ENCODE assay signal across 16 cellular contexts in genomic region chr7:122584852-122585251, GRCh38.
DNase-seq lines count a peak whose midpoint lies in the region; ATAC-seq and TF ChIP-seq lines count a peak whose summit lies in the region.
"Had no signal": no experiment of that assay in that cellular context is flagged by ENCODE, and none has a peak within 500 bp of the region (broad histone marks: within the 10 kb centered on the region; RNA-seq: fewer than 3 reads in every experiment).

No MANE protein-coding gene starts in this region.

- TF ChIP-seq CTCF in GM23338 (conservative IDR thresholded peaks at IDR 0.05; ENCODE audit: low read depth in 2 of 2), result no peak
- TF ChIP-seq CTCF in WTC11 (IDR thresholded peaks at IDR 0.05), result no peak
- no peak for TF ChIP-seq CTCF in hepatocyte (IDR thresholded peaks at IDR 0.05; ENCODE audit: poor library complexity)

- H3K36me3 ChIP-seq in GM23338 (ENCODE audit: insufficient read depth), result no peaks in the 10 kb centered on the region
- H3K36me3 ChIP-seq in hepatocyte (replicated peaks; ENCODE audit: insufficient read depth, low read depth), result no peaks in the 10 kb centered on the region
- H3K36me3 ChIP-seq: BLaER1 treated with 17β-estradiol and CSF1 and Interleukin-3, amounts not matched to agents 10 nM and 100 nM had no signal

- no peaks in the 10 kb centered on the region for H4K20me1 ChIP-seq in GM23338 (replicated peaks; ENCODE audit: insufficient read depth)
- no peaks in the 10 kb centered on the region for H4K20me1 ChIP-seq in hepatocyte (ENCODE audit: insufficient read depth, poor library complexity, severe bottlenecking)
- H4K20me1 ChIP-seq: BLaER1 treated with 17β-estradiol and CSF1 and Interleukin-3, amounts not matched to agents 10 nM and 100 nM had no signal

- H3K27ac Mint-ChIP-seq in GM23338, result peak overlapping the region; percentile 80; the same call in 1 of the 2 replicates
- H3K27ac Mint-ChIP-seq in WTC11, result peak overlapping the region; percentile 30; the same call in 1 of the 2 replicates
- H3K27ac Mint-ChIP-seq: B cell; CD8-positive, alpha-beta T cell had no signal

- H3K4me1 Mint-ChIP-seq in GM23338, result peaks cover 35% of the 10 kb centered on the region
- H3K4me1 Mint-ChIP-seq in WTC11, result peaks cover 23% of the 10 kb centered on the region
- H3K4me1 Mint-ChIP-seq: B cell had no signal

- H3K4me1 ChIP-seq in GM23338 (ENCODE audit: insufficient read depth), result peaks cover 13% of the 10 kb centered on the region
- H3K4me1 ChIP-seq in hepatocyte (ENCODE audit: insufficient read depth), result no peaks in the 10 kb centered on the region
- H3K4me1 ChIP-seq: BLaER1 treated with 17β-estradiol and CSF1 and Interleukin-3, amounts not matched to agents 10 nM and 100 nM had no signal

- H3K4me3 ChIP-seq in GM23338 (no peak overlapping the region), hepatocyte (no peak overlapping the region)
- H3K4me3 ChIP-seq: BLaER1 treated with 17β-estradiol and CSF1 and Interleukin-3, amounts not matched to agents 10 nM and 100 nM had no signal

- WGBS in hepatocyte (ENCODE audit: low lambda C conversion rate, missing lambda C conversion rate), result 60% methylated on average over 3 of the region's 3 CpGs

- H3K36me3 Mint-ChIP-seq in GM23338 (ENCODE audit: low read depth) (no peaks in the 10 kb centered on the region; the same call in 2 of the 3 replicates), WTC11 (no peaks in the 10 kb centered on the region)
- H3K36me3 Mint-ChIP-seq: CD8-positive, alpha-beta T cell had no signal

- no peaks in the 10 kb centered on the region for H3K27me3 Mint-ChIP-seq in GM23338 (ENCODE audit: insufficient read depth, low read depth, poor library complexity)
- no peaks in the 10 kb centered on the region for H3K27me3 Mint-ChIP-seq in WTC11 (ENCODE audit: low read depth)
- H3K27me3 Mint-ChIP-seq: B cell had no signal

- H3K79me2 ChIP-seq in GM23338 (replicated peaks; ENCODE audit: insufficient read depth) (no peaks in the 10 kb centered on the region), hepatocyte (no peaks in the 10 kb centered on the region)

- H3K4me3 Mint-ChIP-seq in GM23338, result no peak overlapping the region
- no peak overlapping the region for H3K4me3 Mint-ChIP-seq in WTC11
- H3K4me3 Mint-ChIP-seq: B cell; CD8-positive, alpha-beta T cell had no signal

- H2AFZ ChIP-seq in GM23338 (no peak overlapping the region), hepatocyte (no peak overlapping the region)

- H3K9me3 Mint-ChIP-seq in GM23338, result no peaks in the 10 kb centered on the region
- 0 out of 2 replicates have a peak, but pooled peaks cover 3% of the 10 kb centered on the region for H3K9me3 Mint-ChIP-seq in WTC11

- no peaks in the 10 kb centered on the region for H3K27me3 ChIP-seq in GM23338 (ENCODE audit: insufficient read depth)
- no peaks in the 10 kb centered on the region for H3K27me3 ChIP-seq in hepatocyte
- H3K27me3 ChIP-seq: BLaER1 treated with 17β-estradiol and CSF1 and Interleukin-3, amounts not matched to agents 10 nM and 100 nM had no signal

- CTCF ChIA-PET in WTC11 (lab: Charles Lee), result no interaction called here

- 0 out of 2 replicates have a peak overlapping the region, but pooled peaks have one; percentile 13 for H3K4me2 ChIP-seq in GM23338
- no peak overlapping the region for H3K4me2 ChIP-seq in hepatocyte
- H3K4me2 ChIP-seq: BLaER1 treated with 17β-estradiol and CSF1 and Interleukin-3, amounts not matched to agents 10 nM and 100 nM had no signal

- no peaks in the 10 kb centered on the region for H3F3A ChIP-seq in GM23338 (replicated peaks; ENCODE audit: low read depth)

- ATAC-seq in GM23338 (peak; percentile 41; the same call in 2 of the 3 replicates), WTC11 (peak; percentile 56)
- ATAC-seq: CD8-positive, alpha-beta T cell had no signal

- DNase-seq in NCI-H146 (lab: John Stamatoyannopoulos, UW), result peak; percentile 30
- DNase-seq in NCI-H146 treated with DMSO at 0.1 percent for 48 hours (lab: John Stamatoyannopoulos, UW; ENCODE audit: unreplicated experiment), result no peak
- DNase-seq in GM23338 (ENCODE audit: low spot score), result peak; percentile 37
- no peak for DNase-seq in WTC11 (ENCODE audit: low spot score)
- peak; percentile 87 for DNase-seq in left kidney (ENCODE audit: low read depth, low spot score)
- no peak for DNase-seq in hepatocyte (ENCODE audit: low spot score)
- DNase-seq in NCI-H446 treated with DMSO at 0.1 percent for 48 hours (lab: John Stamatoyannopoulos, UW), result no peak
- no peak for DNase-seq in activated effector memory CD4-positive, alpha-beta T cell treated with Interleukin-2 at 50 U/mL for 16 hours
- DNase-seq: 8988T; Calu3; CD8-positive, alpha-beta T cell; DMS79 treated with DMSO at 0.1 percent for 48 hours; GF-D8; HCEC 1CT had no signal

- POLR2A ChIA-PET in WTC11 (lab: Charles Lee), result no interaction called here

- H3K27ac ChIP-seq in GM23338 (ENCODE audit: low read depth), result peak overlapping the region; percentile 18
- H3K27ac ChIP-seq in hepatocyte, result no peak overlapping the region
- H3K27ac ChIP-seq: BLaER1 treated with 17β-estradiol and CSF1 and Interleukin-3, amounts not matched to agents 10 nM and 100 nM had no signal

- no peaks in the 10 kb centered on the region for H3K9me2 ChIP-seq in GM23338 (ENCODE audit: insufficient read depth)
- no peaks in the 10 kb centered on the region for H3K9me2 ChIP-seq in hepatocyte (replicated peaks; ENCODE audit: insufficient read depth)

- no peaks in the 10 kb centered on the region for H3K9me3 ChIP-seq in hepatocyte (ENCODE audit: low read depth)
- H3K9me3 ChIP-seq: BLaER1 treated with 17β-estradiol and CSF1 and Interleukin-3, amounts not matched to agents 10 nM and 100 nM had no signal

TF ChIP-seq in GM23338, 12 proteins besides CTCF, POLR2A, EP300 and RAD21 (continues in another document):
- TF ChIP-seq STAT1 (IDR thresholded peaks at IDR 0.05; ENCODE audit: unreplicated experiment), result no peak
- TF ChIP-seq, protein P1, sequence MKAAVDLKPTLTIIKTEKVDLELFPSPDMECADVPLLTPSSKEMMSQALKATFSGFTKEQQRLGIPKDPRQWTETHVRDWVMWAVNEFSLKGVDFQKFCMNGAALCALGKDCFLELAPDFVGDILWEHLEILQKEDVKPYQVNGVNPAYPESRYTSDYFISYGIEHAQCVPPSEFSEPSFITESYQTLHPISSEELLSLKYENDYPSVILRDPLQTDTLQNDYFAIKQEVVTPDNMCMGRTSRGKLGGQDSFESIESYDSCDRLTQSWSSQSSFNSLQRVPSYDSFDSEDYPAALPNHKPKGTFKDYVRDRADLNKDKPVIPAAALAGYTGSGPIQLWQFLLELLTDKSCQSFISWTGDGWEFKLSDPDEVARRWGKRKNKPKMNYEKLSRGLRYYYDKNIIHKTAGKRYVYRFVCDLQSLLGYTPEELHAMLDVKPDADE (IDR thresholded peaks at IDR 0.05), result no peak
- no peak for TF ChIP-seq NANOG (IDR thresholded peaks at IDR 0.05; ENCODE audit: borderline replicate concordance)
- TF ChIP-seq EZH2phosphoT487 (IDR thresholded peaks at IDR 0.05; ENCODE audit: unreplicated experiment), result no peak
- no peak for TF ChIP-seq CREB1 (CRISPR knock-in tag; IDR thresholded peaks at IDR 0.05; ENCODE audit: low read depth)
- TF ChIP-seq EZH2 (IDR thresholded peaks at IDR 0.05; ENCODE audit: low read depth, unreplicated experiment), result no peak

TF ChIP-seq in WTC11, 78 proteins besides CTCF, POLR2A, EP300 and RAD21:
- TF ChIP-seq CREM (CRISPR knock-in tag; IDR thresholded peaks at IDR 0.05) (no peak), TEAD1 (CRISPR knock-in tag; IDR thresholded peaks at IDR 0.05) (no peak), AFF4 (CRISPR knock-in tag; IDR thresholded peaks at IDR 0.05; ENCODE audit: borderline replicate concordance) (no peak), MAX (CRISPR knock-in tag; IDR thresholded peaks at IDR 0.05) (no peak), GRHL2 (CRISPR knock-in tag; IDR thresholded peaks at IDR 0.05; ENCODE audit: insufficient replicate concordance, severe bottlenecking) (no peak), ZNF219 (CRISPR knock-in tag; IDR thresholded peaks at IDR 0.05; ENCODE audit: borderline replicate concordance) (no peak)

Comparison
In these comparisons a context has a peak if more than half of its experiments do, and no peak if none do; other contexts are left out.
1. DNase-seq: peak in NCI-H146 (single experiment), GM23338 (single experiment) and left kidney (single experiment); none in NCI-H146 treated with DMSO at 0.1 percent for 48 hours (single experiment), WTC11 (single experiment), hepatocyte (single experiment), NCI-H446 treated with DMSO at 0.1 percent for 48 hours (single experiment) and activated effector memory CD4-positive, alpha-beta T cell treated with Interleukin-2 at 50 U/mL for 16 hours (single experiment).